In the genomic region with DNA sequence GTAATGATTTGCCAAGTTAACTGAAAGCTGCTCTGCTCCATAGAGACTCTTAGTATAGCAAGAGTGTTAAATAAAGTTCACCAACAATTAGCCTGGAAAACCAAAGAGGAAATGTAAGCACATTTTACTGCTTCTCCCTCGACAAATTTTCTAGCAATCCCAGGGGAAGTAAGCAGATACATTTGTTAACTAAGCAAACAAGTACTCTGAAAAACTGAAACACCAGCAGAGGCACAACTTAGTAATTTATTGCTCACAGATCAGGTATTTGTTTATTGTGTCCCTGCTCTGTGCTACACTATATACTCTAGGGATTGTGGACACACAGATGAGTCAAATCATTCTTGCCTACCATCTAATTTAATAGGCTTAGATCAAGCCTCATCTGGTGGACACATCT, we compare ENCODE assay signal across 12 cellular contexts.
A peak's percentile ranks its signal among the peaks of the same experiment; 100 is the strongest.
DNase-seq lines count a peak whose midpoint lies in the region; FAIRE-seq and TF ChIP-seq lines count a peak whose summit lies in the region.
"Had no signal": no experiment of that assay in that cellular context is flagged by ENCODE, and none has a peak within 500 bp of the region (broad histone marks: within the 10 kb centered on the region; RNA-seq: fewer than 3 reads in every experiment).

No MANE protein-coding gene starts in this region.

- FAIRE-seq in RCC 7860 (lab: Jason Lieb, UNC), result no peak

- DNase-seq in GM04503 (ENCODE audit: low read depth) (peak; percentile 59), RCC 7860 (ENCODE audit: low spot score) (peak; percentile 62), fibroblast of peridontal ligament (ENCODE audit: extremely low read depth) (peak; percentile 80), renal cortical epithelial cell (ENCODE audit: low read depth) (peak; percentile 93), SKM-1 treated with dmso at 0.1 percent for 144 hours (lab: John Stamatoyannopoulos, UW; ENCODE audit: unreplicated experiment) (no peak), lower leg skin (ENCODE audit: low spot score in 2 of 2) (no peak), G401 (ENCODE audit: low spot score) (no peak)
- no peak for DNase-seq in activated CD4-positive, alpha-beta T cell treated with anti-CD3 and anti-CD28 coated beads, Interleukin-2, amount 50 U/mL, for 1 hour
- DNase-seq: activated CD4-positive, CD25-positive, alpha-beta regulatory T cell treated with anti-CD3 and anti-CD28 coated beads, Interleukin-2, amount 50 U/mL, for 72 hours; activated naive CD4-positive, alpha-beta T cell treated with anti-CD3 and anti-CD28 coated beads for 36 hours; NCI-H1417; SHP77 had no signal

- TF ChIP-seq CTCF in lower leg skin (IDR thresholded peaks at IDR 0.05), result no peak

- 31 to 34% methylated on average over 1 of the region's 1 CpG for WGBS in lower leg skin, 2 donors

- H3K4me3 ChIP-seq in lower leg skin (ENCODE audit: low read depth, poor library complexity, severe bottlenecking), result no peak overlapping the region

- intact Hi-C loops in lower leg skin (cut with DNase I; ENCODE audit: low total_unique reads), result no loop called here

- in situ Hi-C loops in G401 (cut with HindIII; ENCODE audit: low sequenced_read_pairs), result no loop called here

- no peak for TF ChIP-seq POLR2A in lower leg skin (IDR thresholded peaks at IDR 0.05)

Comparison
In these comparisons a context has a peak if more than half of its experiments do, and no peak if none do; other contexts are left out.
1. DNase-seq: peak in GM04503 (single experiment), RCC 7860 (single experiment), fibroblast of peridontal ligament (single experiment) and renal cortical epithelial cell (single experiment); none in SKM-1 treated with dmso at 0.1 percent for 144 hours (single experiment), activated CD4-positive, alpha-beta T cell treated with anti-CD3 and anti-CD28 coated beads, Interleukin-2, amount 50 U/mL, for 1 hour (single experiment), lower leg skin (0 of 2) and G401 (single experiment).